ENCODE assay signal across 1 cellular context in genomic region chr12:14514154-14514842, GRCh38.
TF ChIP-seq lines count a peak whose summit lies in the region.

No MANE protein-coding gene starts in this region.

TF ChIP-seq in K562, 482 proteins besides CTCF, POLR2A, EP300 and RAD21 (continued from another document):
- no peak for TF ChIP-seq ZBTB5 (IDR thresholded peaks at IDR 0.05)
- no peak for TF ChIP-seq PTBP1 (IDR thresholded peaks at IDR 0.05; ENCODE audit: low read depth, low read length)
- no peak for TF ChIP-seq FOXJ2 (tag; IDR thresholded peaks at IDR 0.05)
- no peak for TF ChIP-seq SREBF2 (CRISPR knock-in tag; IDR thresholded peaks at IDR 0.05)
- TF ChIP-seq ZNF253 (CRISPR knock-in tag; conservative IDR thresholded peaks at IDR 0.05) = no peak
- TF ChIP-seq ZNF586 (CRISPR knock-in tag; conservative IDR thresholded peaks at IDR 0.05) = no peak
- TF ChIP-seq BRD4 (IDR thresholded peaks at IDR 0.05) = no peak
- no peak for TF ChIP-seq ZC3H8 (IDR thresholded peaks at IDR 0.05)
- no peak for TF ChIP-seq ZBTB8A (IDR thresholded peaks at IDR 0.05; ENCODE audit: partially characterized antibody)
- TF ChIP-seq DPF2 (IDR thresholded peaks at IDR 0.05) = no peak
